13 cellular contexts compared by ENCODE assay signal in genomic region chr2:97845133-97845532, GRCh38.
DNase-seq lines count a peak whose midpoint lies in the region; ATAC-seq lines count a peak whose summit lies in the region.
"Had no signal": no experiment of that assay in that cellular context is flagged by ENCODE, and none has a peak within 500 bp of the region (broad histone marks: within the 10 kb centered on the region; RNA-seq: fewer than 3 reads in every experiment).

No MANE protein-coding gene starts in this region.

- peaks cover 21% of the 10 kb centered on the region for H3K4me1 Mint-ChIP-seq in T-helper 17 cell
- H3K4me1 Mint-ChIP-seq in central memory CD8-positive, alpha-beta T cell, result peaks cover 25% of the 10 kb centered on the region
- H3K4me1 Mint-ChIP-seq in memory B cell, result peaks cover 26% of the 10 kb centered on the region
- peaks cover 50% of the 10 kb centered on the region for H3K4me1 Mint-ChIP-seq in stimulated activated memory B cell treated with anti-CD40 and anti-IgM and Interleukin-4, amounts not matched to agents 10 μg/mL and 1 μg/mL and 100 μg/mL, for 72 hours

- H3K9me3 Mint-ChIP-seq in central memory CD8-positive, alpha-beta T cell, result no peaks in the 10 kb centered on the region
- no peaks in the 10 kb centered on the region for H3K9me3 Mint-ChIP-seq in memory B cell
- no peaks in the 10 kb centered on the region for H3K9me3 Mint-ChIP-seq in stimulated activated memory B cell treated with anti-CD40 and anti-IgM and Interleukin-4, amounts not matched to agents 10 μg/mL and 1 μg/mL and 100 μg/mL, for 72 hours
- H3K9me3 Mint-ChIP-seq: CD8-positive, alpha-beta T cell; H9 had no signal

- H3K27me3 Mint-ChIP-seq in T-helper 17 cell (no peaks in the 10 kb centered on the region), memory B cell (no peaks in the 10 kb centered on the region)
- H3K27me3 Mint-ChIP-seq in central memory CD8-positive, alpha-beta T cell, result no peaks in the 10 kb centered on the region
- H3K27me3 Mint-ChIP-seq in stimulated activated memory B cell treated with anti-CD40 and anti-IgM and Interleukin-4, amounts not matched to agents 10 μg/mL and 1 μg/mL and 100 μg/mL, for 72 hours, result no peaks in the 10 kb centered on the region
- H3K27me3 Mint-ChIP-seq: B cell had no signal

- H3K4me3 Mint-ChIP-seq in T-helper 17 cell (no peak overlapping the region), memory B cell (no peak overlapping the region)
- H3K4me3 Mint-ChIP-seq in central memory CD8-positive, alpha-beta T cell, result no peak overlapping the region
- H3K4me3 Mint-ChIP-seq in stimulated activated memory B cell treated with anti-CD40 and anti-IgM and Interleukin-4, amounts not matched to agents 10 μg/mL and 1 μg/mL and 100 μg/mL, for 72 hours, result no peak overlapping the region
- H3K4me3 Mint-ChIP-seq: B cell; CD8-positive, alpha-beta T cell; H9 had no signal

- no peak for ATAC-seq in T-helper 17 cell
- ATAC-seq in central memory CD8-positive, alpha-beta T cell (replicated peaks; ENCODE audit: extremely low read depth, poor library complexity, severe bottlenecking), result no peak
- ATAC-seq in memory B cell (ENCODE audit: low read depth), result no peak
- no peak for ATAC-seq in stimulated activated memory B cell treated with anti-CD40 and anti-IgM and Interleukin-4, amounts not matched to agents 10 μg/mL and 1 μg/mL and 100 μg/mL, for 72 hours
- no peak for ATAC-seq in GM19463 (IDR thresholded peaks at IDR 0.05; ENCODE audit: unreplicated experiment)
- no peak for ATAC-seq in GM19328 (IDR thresholded peaks at IDR 0.05; ENCODE audit: unreplicated experiment)
- ATAC-seq: CD8-positive, alpha-beta T cell had no signal

- H3K9me3 ChIP-seq in T-helper 17 cell (ENCODE audit: control insufficient read depth, low read length, poor library complexity, severe bottlenecking), result no peaks in the 10 kb centered on the region
- H3K9me3 ChIP-seq: BLaER1 treated with 17β-estradiol and CSF1 and Interleukin-3, amounts not matched to agents 10 nM and 100 nM had no signal

- DNase-seq in T-helper 17 cell (no peak), memory B cell (ENCODE audit: low spot score in 2 of 2) (no peak), NCI-H748 treated with DMSO at 0.1 percent for 48 hours (lab: John Stamatoyannopoulos, UW) (no peak)
- DNase-seq in central memory CD8-positive, alpha-beta T cell (ENCODE audit: low spot score in 2 of 2), result no peak
- DNase-seq: Calu3; CD8-positive, alpha-beta T cell; DMS79 treated with DMSO at 0.1 percent for 48 hours; H9 had no signal

- H3K27ac Mint-ChIP-seq in T-helper 17 cell (peak overlapping the region; percentile 24), memory B cell (peak overlapping the region; percentile 48)
- H3K27ac Mint-ChIP-seq in central memory CD8-positive, alpha-beta T cell (ENCODE audit: low read depth), result peak overlapping the region; percentile 75
- peak overlapping the region; percentile 42 for H3K27ac Mint-ChIP-seq in stimulated activated memory B cell treated with anti-CD40 and anti-IgM and Interleukin-4, amounts not matched to agents 10 μg/mL and 1 μg/mL and 100 μg/mL, for 72 hours
- H3K27ac Mint-ChIP-seq: B cell; CD8-positive, alpha-beta T cell; H9 had no signal

- H3K36me3 Mint-ChIP-seq in T-helper 17 cell (ENCODE audit: low read depth) (peaks cover 6% of the 10 kb centered on the region), memory B cell (peaks cover 24% of the 10 kb centered on the region)
- peaks cover 6% of the 10 kb centered on the region for H3K36me3 Mint-ChIP-seq in central memory CD8-positive, alpha-beta T cell (ENCODE audit: insufficient read depth)
- H3K36me3 Mint-ChIP-seq in stimulated activated memory B cell treated with anti-CD40 and anti-IgM and Interleukin-4, amounts not matched to agents 10 μg/mL and 1 μg/mL and 100 μg/mL, for 72 hours, result peaks cover 47% of the 10 kb centered on the region

Comparison
In these comparisons a context has a peak if more than half of its experiments do, and no peak if none do; other contexts are left out.
1. H3K27ac Mint-ChIP-seq: peak in every context shown above with its lines; median percentile 75 in central memory CD8-positive, alpha-beta T cell; 48 in memory B cell; 42 in stimulated activated memory B cell treated with anti-CD40 and anti-IgM and Interleukin-4, amounts not matched to agents 10 μg/mL and 1 μg/mL and 100 μg/mL, for 72 hours; 24 in T-helper 17 cell.